8 cellular contexts compared by ENCODE assay signal in the genomic region with DNA sequence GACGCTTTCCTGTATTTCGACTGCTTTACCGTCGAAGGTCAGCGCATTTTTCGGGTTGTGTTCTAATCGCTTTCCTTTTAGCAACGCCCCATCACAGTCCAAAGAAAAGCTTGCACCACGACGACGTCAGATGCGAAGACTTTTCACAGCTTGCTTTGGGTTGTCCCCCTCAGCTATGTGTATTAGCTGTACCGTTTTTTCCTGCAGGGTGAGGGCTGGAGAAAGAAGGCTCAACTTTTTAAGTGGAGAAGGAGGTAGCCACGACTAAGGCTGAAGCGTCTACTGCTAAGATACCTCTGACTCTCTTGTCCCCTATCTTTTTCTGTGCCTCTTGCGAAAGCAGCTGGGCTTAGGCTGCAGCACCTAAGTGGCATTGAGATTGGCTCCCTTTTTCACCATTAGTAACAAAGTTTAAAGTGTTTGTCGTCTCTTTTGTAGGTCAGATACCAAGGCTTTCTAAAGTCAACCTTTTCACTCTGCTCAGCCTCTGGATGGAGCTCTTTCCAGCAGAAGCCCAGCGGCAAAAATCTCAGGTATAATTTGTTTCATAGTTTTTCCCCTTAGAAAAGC. TPM values are rescaled to one million over a fixed set of nuclear protein-coding genes. Genes with fewer than 3 reads are reported as not detected.
DNase-seq lines count a peak whose midpoint lies in the region; ATAC-seq and TF ChIP-seq lines count a peak whose summit lies in the region.

No MANE protein-coding gene starts in this region.

- no peaks in the 10 kb centered on the region for H3K27me3 ChIP-seq in DOHH2 (ENCODE audit: control insufficient read depth, low read length)
- peaks cover 10% of the 10 kb centered on the region for H3K27me3 ChIP-seq in OCI-LY3 (ENCODE audit: low read depth, low read length)
- no peaks in the 10 kb centered on the region for H3K27me3 ChIP-seq in right lobe of liver
- H3K27me3 ChIP-seq in thoracic aorta (replicated peaks; ENCODE audit: insufficient read depth): no peaks in the 10 kb centered on the region

- peaks cover 13% of the 10 kb centered on the region for H3K36me3 ChIP-seq in DOHH2 (ENCODE audit: control insufficient read depth, low read length)
- H3K36me3 ChIP-seq in OCI-LY3 (replicated peaks; ENCODE audit: low read depth, low read length): no peaks in the 10 kb centered on the region
- no peaks in the 10 kb centered on the region for H3K36me3 ChIP-seq in right lobe of liver
- H3K36me3 ChIP-seq in thoracic aorta: no peaks in the 10 kb centered on the region

- H3K4me3 ChIP-seq in DOHH2 (ENCODE audit: low read length) (peak overlapping the region; percentile 73), OCI-LY3 (ENCODE audit: low read length) (peak overlapping the region; percentile 92), right lobe of liver (peak overlapping the region; percentile 68 to 93 (median 85)), thoracic aorta (peak overlapping the region; percentile 89)

- under 1% methylated on average over 18 of the region's 18 CpGs for WGBS in right lobe of liver (ENCODE audit: insufficient coverage, low coverage, low lambda C conversion rate, missing lambda C conversion rate)

- H3K4me2 ChIP-seq in DOHH2 (ENCODE audit: low read length) (peak overlapping the region; percentile 96), OCI-LY3 (ENCODE audit: low read length) (peak overlapping the region; percentile 88)

- H3K27ac ChIP-seq in DOHH2 (ENCODE audit: low read depth, low read length) (no peak overlapping the region), OCI-LY3 (ENCODE audit: low read length) (0 out of 2 replicates have a peak overlapping the region, but pooled peaks have one; percentile 7), right lobe of liver (peak overlapping the region; percentile 86 to 94 (median 90)), thoracic aorta (peak overlapping the region; percentile 92 to 94)

- H3K79me2 ChIP-seq in DOHH2 (ENCODE audit: control insufficient read depth, low read length): peaks cover 21% of the 10 kb centered on the region
- H3K79me2 ChIP-seq in OCI-LY3 (ENCODE audit: low read length): peaks cover 9% of the 10 kb centered on the region; the same call in 1 of the 2 replicates

- TF ChIP-seq POLR2A in right lobe of liver (IDR thresholded peaks at IDR 0.05): no peak

- H3K4me1 ChIP-seq in DOHH2 (ENCODE audit: control insufficient read depth, low read length): peaks cover 30% of the 10 kb centered on the region
- H3K4me1 ChIP-seq in OCI-LY3 (ENCODE audit: low read length): peaks cover 9% of the 10 kb centered on the region; the same call in 1 of the 2 replicates
- peaks cover 0 to 12% (median 4%) of the 10 kb centered on the region in 4 donors for H3K4me1 ChIP-seq in right lobe of liver
- peaks cover 10 to 21% of the 10 kb centered on the region in 2 donors for H3K4me1 ChIP-seq in thoracic aorta (ENCODE audit: control insufficient read depth in 1 of 2, low read depth in 2 of 2)

- DNase-seq in cerebellum (ENCODE audit: low spot score) (peak; percentile 10), right lobe of liver (no peak), thoracic aorta (ENCODE audit: low spot score) (no peak), NCI-H187 treated with DMSO at 0.1 percent for 48 hours (lab: John Stamatoyannopoulos, UW) (no peak), SHP77 (lab: John Stamatoyannopoulos, UW) (no peak)

- H2AFZ ChIP-seq in OCI-LY3 (ENCODE audit: low read depth, low read length): peak overlapping the region; percentile 98

- no peaks in the 10 kb centered on the region for H4K20me1 ChIP-seq in DOHH2 (ENCODE audit: control insufficient read depth, insufficient read depth, low read depth, low read length)
- H4K20me1 ChIP-seq in OCI-LY3 (ENCODE audit: insufficient read depth, low read length): no peaks in the 10 kb centered on the region

- peak; percentile 13 for ATAC-seq in GM21717 (IDR thresholded peaks at IDR 0.05; ENCODE audit: unreplicated experiment)
- ATAC-seq in right lobe of liver: peak; percentile 32 to 45 (median 38)
- ATAC-seq in thoracic aorta (ENCODE audit: insufficient number of reproducible peaks, low FRiP score, low read depth): no peak

- no peaks in the 10 kb centered on the region for H3K9me3 ChIP-seq in DOHH2 (ENCODE audit: control insufficient read depth, insufficient read depth, low read length)
- no peaks in the 10 kb centered on the region for H3K9me3 ChIP-seq in OCI-LY3 (ENCODE audit: insufficient read depth, low read length)
- H3K9me3 ChIP-seq in right lobe of liver: no peaks in the 10 kb centered on the region
- no peaks in the 10 kb centered on the region for H3K9me3 ChIP-seq in thoracic aorta

- no peaks in the 10 kb centered on the region for H3K9me2 ChIP-seq in DOHH2 (replicated peaks; ENCODE audit: control insufficient read depth, low read length)

- no peaks in the 10 kb centered on the region for H3F3A ChIP-seq in DOHH2 (ENCODE audit: control insufficient read depth, insufficient read depth)

- TF ChIP-seq CTCF in DOHH2 (IDR thresholded peaks at IDR 0.05; ENCODE audit: low read depth, low read length, poor library complexity, severe bottlenecking) (peak; percentile 33), OCI-LY3 (IDR thresholded peaks at IDR 0.05; ENCODE audit: low read depth, low read length) (peak; percentile 33; the same call in 1 of the 2 replicates), right lobe of liver (IDR thresholded peaks at IDR 0.05) (peak in 1 of 4 donors; percentile 22), thoracic aorta (IDR thresholded peaks at IDR 0.05) (no peak)

- intact Hi-C loops in right lobe of liver (cut with DNase I): no loop called here

- peak overlapping the region; percentile 86 for H3K9ac ChIP-seq in OCI-LY3 (ENCODE audit: low read length)

RNA-seq across cellular contexts. Expression of a gene that starts 0.8 kb away (rescaled TPM):
- 8.2 TPM for total RNA-seq in cerebellum
- total RNA-seq in right lobe of liver: 10 to 100 TPM in 1 of 6 experiments, 1 to 10 TPM in 5; 2.2 to 10.1 (median 5.4) TPM
- 10 to 100 TPM; 12.8 to 18.5 TPM for total RNA-seq in thoracic aorta

RNA-seq across cellular contexts. Expression of a gene that starts 28.4 kb away (rescaled TPM):
- total RNA-seq in cerebellum (not detected), right lobe of liver (not detected), thoracic aorta (1 to 10 TPM in 1 of 2 donors, under 1 TPM in 1; 0.41 to 2.0 TPM)
